In genomic region chr20:31721408-31722332, GRCh38 we compare ENCODE assay signal across 8 cellular contexts. TPM values are rescaled to one million over a fixed set of nuclear protein-coding genes. Genes with fewer than 3 reads are reported as not detected.
DNase-seq lines count a peak whose midpoint lies in the region; ATAC-seq and TF ChIP-seq lines count a peak whose summit lies in the region.

No MANE protein-coding gene starts in this region.

- no peak overlapping the region for H2AFZ ChIP-seq in PC-3 (ENCODE audit: low read length)

- H3K4me1 Mint-ChIP-seq in mesothelial cell of epicardium = peaks cover 57% of the 10 kb centered on the region

- peak overlapping the region; percentile 93 for H3K27ac ChIP-seq in PC-3 (ENCODE audit: low read length)
- H3K27ac ChIP-seq in urinary bladder (ENCODE audit: low read depth) = peak overlapping the region; percentile 55

- DNase-seq in GM12864 (ENCODE audit: low read depth) (no peak), PC-3 (peak; percentile 15), choroid plexus epithelial cell (ENCODE audit: low read depth) (no peak), mesothelial cell of epicardium (ENCODE audit: low spot score in 2 of 2, unreplicated experiment in 2 of 2) (no peak), SIG-M5 (lab: John Stamatoyannopoulos, UW) (no peak)

- TF ChIP-seq CTCF in GM12864 (IDR thresholded peaks at IDR 0.05; ENCODE audit: low read depth, low read length, missing control alignments) = no peak
- no peak for TF ChIP-seq CTCF in PC-3 (conservative IDR thresholded peaks at IDR 0.05; ENCODE audit: low read depth, low read length)
- no peak for TF ChIP-seq CTCF in choroid plexus epithelial cell (conservative IDR thresholded peaks at IDR 0.05; ENCODE audit: low read depth, low read length)
- no peak for TF ChIP-seq CTCF in mesothelial cell of epicardium (IDR thresholded peaks at IDR 0.05; ENCODE audit: unreplicated experiment)

- H3K9me2 ChIP-seq in PC-3 (replicated peaks; ENCODE audit: low read length) = no peaks in the 10 kb centered on the region

- H3K4me1 ChIP-seq in PC-3 (ENCODE audit: insufficient read depth, low read length) (peaks cover 43% of the 10 kb centered on the region), urinary bladder (ENCODE audit: insufficient read depth) (peaks cover 1% of the 10 kb centered on the region)

- no peaks in the 10 kb centered on the region for H3K27me3 ChIP-seq in PC-3 (ENCODE audit: low read length)

- H4K20me1 ChIP-seq in PC-3 (ENCODE audit: low read length) = 0 out of 2 replicates have a peak, but pooled peaks cover 4% of the 10 kb centered on the region

- H3K9ac ChIP-seq in PC-3 (ENCODE audit: low read length) = peak overlapping the region; percentile 96

- peak overlapping the region; percentile 98 for H3K4me2 ChIP-seq in PC-3 (ENCODE audit: low read length)

- H3K36me3 ChIP-seq in PC-3 (ENCODE audit: low read depth, low read length) (peaks cover 42% of the 10 kb centered on the region), urinary bladder (ENCODE audit: insufficient read depth) (no peaks in the 10 kb centered on the region)

- ATAC-seq in PC-3 (no peak), HG03354 (IDR thresholded peaks at IDR 0.05; ENCODE audit: poor library complexity, severe bottlenecking, unreplicated experiment) (no peak), HG03520 (IDR thresholded peaks at IDR 0.05; ENCODE audit: unreplicated experiment) (no peak)

- H3K9me3 ChIP-seq in PC-3 (ENCODE audit: low read length) = no peaks in the 10 kb centered on the region

- H3K4me3 Mint-ChIP-seq in mesothelial cell of epicardium = peak overlapping the region; percentile 82

- BruUV-seq in PC-3 (replicated peaks; lab: Mats Ljungman, UMichigan) = TSS peak; percentile 47

- peaks cover 67% of the 10 kb centered on the region for H3K79me2 ChIP-seq in PC-3 (ENCODE audit: low read length)

- intact Hi-C loops in PC-3 (cut with micrococcal nuclease) = loop anchor here (1.0 to 5.0 kb wide), 3 partner anchors 25 to 159 kb away; no protein-coding TSS in a partner anchor

- H3K36me3 Mint-ChIP-seq in mesothelial cell of epicardium = peaks cover 14% of the 10 kb centered on the region

- no peaks in the 10 kb centered on the region for H3K27me3 Mint-ChIP-seq in mesothelial cell of epicardium (ENCODE audit: low read depth)

- peak overlapping the region; percentile 98 for H3K27ac Mint-ChIP-seq in mesothelial cell of epicardium

- H3F3A ChIP-seq in PC-3 (ENCODE audit: low read length, unreplicated experiment) = peaks cover 12% of the 10 kb centered on the region

- CTCF ChIA-PET in PC-3 (lab: Charles Lee) = interaction anchor here (2.3 to 2.9 kb wide), 4 partner anchors 9 to 87 kb away, joined by 16 to 134 read pairs (median 28); no protein-coding TSS in a partner anchor

- 69% methylated on average over 23 of the region's 23 CpGs for WGBS in urinary bladder

- no peaks in the 10 kb centered on the region for H3K9me3 Mint-ChIP-seq in mesothelial cell of epicardium

- POLR2A ChIA-PET in PC-3 (lab: Charles Lee; ENCODE audit: unreplicated experiment) = interaction anchor here (0.7 to 3.1 kb wide), 5 partner anchors 8 to 60 kb away, joined by 3 to 33 read pairs (median 16); no protein-coding TSS in a partner anchor

- peak overlapping the region; percentile 70 for H3K4me3 ChIP-seq in GM12864 (ENCODE audit: low read depth, low read length)
- H3K4me3 ChIP-seq in PC-3 (ENCODE audit: low read length) = peak overlapping the region; percentile 95
- H3K4me3 ChIP-seq in choroid plexus epithelial cell (ENCODE audit: low read depth, low read length) = peak overlapping the region; percentile 86
- peak overlapping the region; percentile 69 for H3K4me3 ChIP-seq in urinary bladder (ENCODE audit: low read depth, low read length)

RNA-seq across cellular contexts. Expression of gene BCL2L1, which starts 1.0 kb away (rescaled TPM):
- total RNA-seq in PC-3 (2014; rRNA removed) (260 and 277 TPM in 2 replicates), mesothelial cell of epicardium (63.2 to 66.6 TPM (median 64.8 TPM) in 3 replicates), urinary bladder (24.2 TPM)
- 61.3 TPM for polyA plus RNA-seq in urinary bladder

RNA-seq across cellular contexts. Expression of gene TPX2, which starts 17.4 kb away (rescaled TPM):
- total RNA-seq in PC-3 (2014; rRNA removed) (128 and 151 TPM in 2 replicates), mesothelial cell of epicardium (36.6 to 39.0 TPM (median 37.5 TPM) in 3 replicates), urinary bladder (22.7 TPM)
- polyA plus RNA-seq in urinary bladder = 0.84 TPM
